8 cellular contexts compared by ENCODE assay signal in the genomic region with DNA sequence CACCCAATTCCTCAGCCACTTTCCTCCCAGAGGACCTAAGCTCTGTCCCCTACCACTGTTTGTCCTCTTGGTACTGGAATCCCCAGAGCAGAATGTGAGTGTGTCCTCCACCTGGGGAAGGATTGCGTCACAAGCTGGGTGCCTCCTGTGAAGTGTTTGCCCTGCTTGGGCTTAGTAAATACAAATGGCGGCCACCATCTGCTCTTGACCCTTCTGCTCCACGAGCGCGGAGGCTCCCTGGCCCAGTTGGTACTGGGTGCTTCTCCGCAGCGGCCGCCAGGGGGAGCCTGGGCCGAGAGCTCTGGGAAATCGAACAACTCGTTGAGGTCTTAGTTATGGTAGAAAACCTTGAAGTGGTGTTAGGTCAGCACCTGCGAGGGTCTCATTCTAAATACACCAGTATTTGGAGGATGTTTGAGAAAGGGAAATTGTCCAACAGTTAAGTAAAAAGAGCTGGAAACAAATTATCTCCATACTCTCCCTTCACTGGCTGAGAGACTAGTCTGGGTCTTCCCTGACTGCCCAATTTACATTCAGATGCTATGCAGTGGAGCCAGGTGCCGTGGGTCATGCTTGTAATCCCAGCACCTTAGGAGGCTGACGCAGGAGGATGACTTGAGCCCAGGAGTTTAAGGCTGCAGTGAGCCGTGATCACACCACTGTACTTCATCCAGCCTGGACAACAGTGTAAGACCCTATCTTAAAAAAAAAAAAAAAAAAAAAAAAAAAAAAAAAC.
DNase-seq lines count a peak whose midpoint lies in the region; ATAC-seq and FAIRE-seq lines count a peak whose summit lies in the region.

No MANE protein-coding gene starts in this region.

- ATAC-seq in GM21515 (IDR thresholded peaks at IDR 0.05; ENCODE audit: unreplicated experiment) (peak; percentile 55), Right ventricle myocardium superior (ENCODE audit: poor library complexity) (peak; percentile 85), HG03520 (IDR thresholded peaks at IDR 0.05; ENCODE audit: unreplicated experiment) (no peak)
- ATAC-seq in activated T-cell treated with anti-CD3 and anti-CD28 coated beads, Interleukin-2, amount 50 U/mL, for 4 hours: peak in 1 of 2 donors; percentile 46

- peaks cover 16% of the 10 kb centered on the region for H3K4me1 Mint-ChIP-seq in activated T-cell treated with anti-CD3 and anti-CD28 coated beads, Interleukin-2, amount 50 U/mL, for 4 hours (ENCODE audit: low read depth)

- H3K4me3 Mint-ChIP-seq in activated T-cell treated with anti-CD3 and anti-CD28 coated beads, Interleukin-2, amount 50 U/mL, for 4 hours: no peak overlapping the region

- H3K27ac ChIP-seq in small intestine (ENCODE audit: low read depth in 1 of 2, low read length in 1 of 2): no peak overlapping the region
- no peak overlapping the region for H3K27ac ChIP-seq in effector memory CD4-positive, alpha-beta T cell (ENCODE audit: insufficient read depth, low read length, poor library complexity, severe bottlenecking)

- intact Hi-C loops in Right ventricle myocardium superior (cut with DNase I): loop anchor here (10.0 kb wide), 1 partner anchor 295 kb away; no protein-coding TSS in a partner anchor

- peaks cover 14% of the 10 kb centered on the region for H3K27me3 Mint-ChIP-seq in activated T-cell treated with anti-CD3 and anti-CD28 coated beads, Interleukin-2, amount 50 U/mL, for 4 hours (ENCODE audit: low read depth)

- H3K9me3 Mint-ChIP-seq in activated T-cell treated with anti-CD3 and anti-CD28 coated beads, Interleukin-2, amount 50 U/mL, for 4 hours: peaks cover 3% of the 10 kb centered on the region

- FAIRE-seq in small intestine (lab: Jason Lieb, UNC): no peak

- H3K36me3 ChIP-seq in small intestine (ENCODE audit: control insufficient read depth in 2 of 2, insufficient read depth in 2 of 2, low read length in 2 of 2): no peaks in the 10 kb centered on the region
- H3K36me3 ChIP-seq in effector memory CD4-positive, alpha-beta T cell (ENCODE audit: control insufficient read depth, insufficient read depth, low read length): no peaks in the 10 kb centered on the region

- H3K4me3 ChIP-seq in small intestine (ENCODE audit: low read depth in 1 of 2, low read length in 2 of 2): no peak overlapping the region
- H3K4me3 ChIP-seq in effector memory CD4-positive, alpha-beta T cell (ENCODE audit: insufficient read depth, low read depth, low read length, poor library complexity, severe bottlenecking): no peak overlapping the region

- H3K9me3 ChIP-seq in small intestine (ENCODE audit: control insufficient read depth, low read depth): no peaks in the 10 kb centered on the region
- no peaks in the 10 kb centered on the region for H3K9me3 ChIP-seq in effector memory CD4-positive, alpha-beta T cell (ENCODE audit: control insufficient read depth, low read length)

- H3K27me3 ChIP-seq in small intestine (ENCODE audit: control insufficient read depth in 2 of 2, insufficient read depth in 2 of 2, low read length in 2 of 2): no peaks in the 10 kb centered on the region
- peaks cover 8% of the 10 kb centered on the region for H3K27me3 ChIP-seq in effector memory CD4-positive, alpha-beta T cell (replicated peaks; ENCODE audit: control insufficient read depth, insufficient read depth, low read length, poor library complexity, severe bottlenecking)

- DNase-seq in CD1c-positive myeloid dendritic cell (ENCODE audit: extremely low spot score) (peak; percentile 50), NCI-H526 treated with DMSO at 0.1 percent for 48 hours (lab: John Stamatoyannopoulos, UW) (peak; percentile 47), Right ventricle myocardium superior (peak; percentile 64), small intestine (peak; percentile 25)
- DNase-seq in activated T-cell treated with anti-CD3 and anti-CD28 coated beads, Interleukin-2, amount 50 U/mL, for 4 hours: peak; percentile 30
- no peak for DNase-seq in effector memory CD4-positive, alpha-beta T cell

- H3K36me3 Mint-ChIP-seq in activated T-cell treated with anti-CD3 and anti-CD28 coated beads, Interleukin-2, amount 50 U/mL, for 4 hours (ENCODE audit: insufficient read depth): no peaks in the 10 kb centered on the region

- 56 to 63% (median 60%) methylated on average over 15 of the region's 15 CpGs for WGBS in small intestine, 3 donors

- H3K4me1 ChIP-seq in small intestine (ENCODE audit: control insufficient read depth in 2 of 2, insufficient read depth in 1 of 2, low read depth in 1 of 2, low read length in 1 of 2): peaks cover 0 to 2% of the 10 kb centered on the region in 2 donors
- H3K4me1 ChIP-seq in effector memory CD4-positive, alpha-beta T cell (ENCODE audit: control insufficient read depth, insufficient read depth, low read length, poor library complexity, severe bottlenecking): peaks cover 7% of the 10 kb centered on the region

Comparison
In these comparisons a context has a peak if more than half of its experiments do, and no peak if none do; other contexts are left out.
1. DNase-seq: peak in CD1c-positive myeloid dendritic cell (single experiment), NCI-H526 treated with DMSO at 0.1 percent for 48 hours (single experiment), activated T-cell treated with anti-CD3 and anti-CD28 coated beads, Interleukin-2, amount 50 U/mL, for 4 hours (single experiment), Right ventricle myocardium superior (single experiment) and small intestine (single experiment); none in effector memory CD4-positive, alpha-beta T cell (0 of 3).